20 cellular contexts compared by ENCODE assay signal in genomic region chr2:237065062-237065360, GRCh38.
"Had no signal": no experiment of that assay in that cellular context is flagged by ENCODE, and none has a peak within 500 bp of the region (broad histone marks: within the 10 kb centered on the region; RNA-seq: fewer than 3 reads in every experiment).

No MANE protein-coding gene starts in this region.

- H3K4me2 ChIP-seq: hepatocyte had no signal

- H3K4me3 ChIP-seq: dorsolateral prefrontal cortex, hepatocyte, lung, psoas muscle, spleen had no signal

- H3K27me3 ChIP-seq: dorsolateral prefrontal cortex, hepatocyte had no signal

- H2AFZ ChIP-seq: hepatocyte had no signal

- H3K36me3 ChIP-seq: spleen had no signal

- DNase-seq: cortex of kidney; dorsolateral prefrontal cortex; effector CD8-positive, alpha-beta T cell; foreskin melanocyte; head of caudate nucleus; left colon; left ventricle myocardium superior; mesenchymal stem cell; naive B cell; nephron progenitor cell; psoas muscle; retina; spleen; stimulated activated CD4-positive, alpha-beta T cell treated with anti-CD3 and anti-CD28 coated beads, Interleukin-15, amount 100 ng/mL, for 24 hours; stimulated activated CD4-positive, alpha-beta T cell treated with anti-CD3 and anti-CD28 coated beads, Interleukin-1b, Interleukin-23, amount 100 ng/mL, for 48 hours; stimulated activated CD4-positive, alpha-beta T cell treated with anti-CD3 and anti-CD28 coated beads, Interleukin-4, amount 100 ng/mL, for 4 hours; stimulated activated naive CD4-positive, alpha-beta T cell; trophoblast cell had no signal

- H3K27ac ChIP-seq: dorsolateral prefrontal cortex, hepatocyte, psoas muscle, spleen had no signal

- H3K9me3 ChIP-seq: psoas muscle, spleen had no signal

- H3K79me2 ChIP-seq: hepatocyte had no signal
